1 cellular context compared by ENCODE assay signal in genomic region chr22:31579835-31580242, GRCh38.
TF ChIP-seq lines count a peak whose summit lies in the region.

No MANE protein-coding gene starts in this region.

TF ChIP-seq in HepG2, 621 proteins besides CTCF, POLR2A, EP300 and RAD21 (continued from another document and continues in another):
- TF ChIP-seq, protein P1, sequence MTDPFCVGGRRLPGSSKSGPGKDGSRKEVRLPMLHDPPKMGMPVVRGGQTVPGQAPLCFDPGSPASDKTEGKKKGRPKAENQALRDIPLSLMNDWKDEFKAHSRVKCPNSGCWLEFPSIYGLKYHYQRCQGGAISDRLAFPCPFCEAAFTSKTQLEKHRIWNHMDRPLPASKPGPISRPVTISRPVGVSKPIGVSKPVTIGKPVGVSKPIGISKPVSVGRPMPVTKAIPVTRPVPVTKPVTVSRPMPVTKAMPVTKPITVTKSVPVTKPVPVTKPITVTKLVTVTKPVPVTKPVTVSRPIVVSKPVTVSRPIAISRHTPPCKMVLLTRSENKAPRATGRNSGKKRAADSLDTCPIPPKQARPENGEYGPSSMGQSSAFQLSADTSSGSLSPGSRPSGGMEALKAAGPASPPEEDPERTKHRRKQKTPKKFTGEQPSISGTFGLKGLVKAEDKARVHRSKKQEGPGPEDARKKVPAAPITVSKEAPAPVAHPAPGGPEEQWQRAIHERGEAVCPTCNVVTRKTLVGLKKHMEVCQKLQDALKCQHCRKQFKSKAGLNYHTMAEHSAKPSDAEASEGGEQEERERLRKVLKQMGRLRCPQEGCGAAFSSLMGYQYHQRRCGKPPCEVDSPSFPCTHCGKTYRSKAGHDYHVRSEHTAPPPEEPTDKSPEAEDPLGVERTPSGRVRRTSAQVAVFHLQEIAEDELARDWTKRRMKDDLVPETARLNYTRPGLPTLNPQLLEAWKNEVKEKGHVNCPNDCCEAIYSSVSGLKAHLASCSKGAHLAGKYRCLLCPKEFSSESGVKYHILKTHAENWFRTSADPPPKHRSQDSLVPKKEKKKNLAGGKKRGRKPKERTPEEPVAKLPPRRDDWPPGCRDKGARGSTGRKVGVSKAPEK (CRISPR knock-in tag; IDR thresholded peaks at IDR 0.05; ENCODE audit: borderline replicate concordance) = no peak
- TF ChIP-seq KDM3A (CRISPR knock-in tag; IDR thresholded peaks at IDR 0.05; ENCODE audit: low read depth) (0 out of 2 replicates have a peak, but pooled peaks have one; percentile 53), MAZ (IDR thresholded peaks at IDR 0.05; ENCODE audit: borderline replicate concordance, low read depth, low read length) (no peak), MAZ (CRISPR knock-in tag; IDR thresholded peaks at IDR 0.05; ENCODE audit: low read depth) (0 out of 2 replicates have a peak, but pooled peaks have one; percentile 54), EHMT2 (IDR thresholded peaks at IDR 0.05; ENCODE audit: borderline replicate concordance, low read depth, low read length) (no peak), ZNF317 (CRISPR knock-in tag; IDR thresholded peaks at IDR 0.05) (0 out of 2 replicates have a peak, but pooled peaks have one; percentile 51), ZFP41 (CRISPR knock-in tag; IDR thresholded peaks at IDR 0.05; ENCODE audit: borderline replicate concordance) (no peak), ZNF552 (CRISPR knock-in tag; IDR thresholded peaks at IDR 0.05; ENCODE audit: borderline replicate concordance) (no peak), MLX (CRISPR knock-in tag; IDR thresholded peaks at IDR 0.05) (peak; percentile 89), NFIC (IDR thresholded peaks at IDR 0.05; ENCODE audit: low read length) (peak; percentile 84), SNAPC4 (CRISPR knock-in tag; IDR thresholded peaks at IDR 0.05) (peak; percentile 45; the same call in 1 of the 2 replicates), ZNF263 (CRISPR knock-in tag; IDR thresholded peaks at IDR 0.05) (peak; percentile 16; the same call in 1 of the 2 replicates), BRCA1 (CRISPR knock-in tag; IDR thresholded peaks at IDR 0.05) (no peak), ZNF800 (CRISPR knock-in tag; IDR thresholded peaks at IDR 0.05) (0 out of 2 replicates have a peak, but pooled peaks have one; percentile 25), RXRB (CRISPR knock-in tag; IDR thresholded peaks at IDR 0.05; ENCODE audit: borderline replicate concordance) (peak; percentile 93), SATB2 (CRISPR knock-in tag; IDR thresholded peaks at IDR 0.05) (no peak), ZNF264 (CRISPR knock-in tag; IDR thresholded peaks at IDR 0.05) (peak; percentile 58; the same call in 1 of the 2 replicates), NR2C2 (CRISPR knock-in tag; IDR thresholded peaks at IDR 0.05; ENCODE audit: borderline replicate concordance) (peak; percentile 75; the same call in 1 of the 2 replicates), ZNF350 (CRISPR knock-in tag; IDR thresholded peaks at IDR 0.05; ENCODE audit: borderline replicate concordance, low read depth) (no peak), FOXO1 (CRISPR knock-in tag; IDR thresholded peaks at IDR 0.05) (peak; percentile 86), JUNB (CRISPR knock-in tag; IDR thresholded peaks at IDR 0.05; ENCODE audit: borderline replicate concordance) (no peak), ZNF205 (CRISPR knock-in tag; IDR thresholded peaks at IDR 0.05) (peak; percentile 80), ZNF775 (CRISPR knock-in tag; IDR thresholded peaks at IDR 0.05; ENCODE audit: borderline replicate concordance) (0 out of 2 replicates have a peak, but pooled peaks have one; percentile 42), KDM6A (CRISPR knock-in tag; IDR thresholded peaks at IDR 0.05; ENCODE audit: low read depth) (peak; percentile 80), TMF1 (CRISPR knock-in tag; IDR thresholded peaks at IDR 0.05; ENCODE audit: low read depth) (no peak)
- TF ChIP-seq, protein P2, sequence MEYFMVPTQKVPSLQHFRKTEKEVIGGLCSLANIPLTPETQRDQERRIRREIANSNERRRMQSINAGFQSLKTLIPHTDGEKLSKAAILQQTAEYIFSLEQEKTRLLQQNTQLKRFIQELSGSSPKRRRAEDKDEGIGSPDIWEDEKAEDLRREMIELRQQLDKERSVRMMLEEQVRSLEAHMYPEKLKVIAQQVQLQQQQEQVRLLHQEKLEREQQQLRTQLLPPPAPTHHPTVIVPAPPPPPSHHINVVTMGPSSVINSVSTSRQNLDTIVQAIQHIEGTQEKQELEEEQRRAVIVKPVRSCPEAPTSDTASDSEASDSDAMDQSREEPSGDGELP (IDR thresholded peaks at IDR 0.05; ENCODE audit: borderline replicate concordance, low read depth) = peak; percentile 85
- TF ChIP-seq, protein P3, sequence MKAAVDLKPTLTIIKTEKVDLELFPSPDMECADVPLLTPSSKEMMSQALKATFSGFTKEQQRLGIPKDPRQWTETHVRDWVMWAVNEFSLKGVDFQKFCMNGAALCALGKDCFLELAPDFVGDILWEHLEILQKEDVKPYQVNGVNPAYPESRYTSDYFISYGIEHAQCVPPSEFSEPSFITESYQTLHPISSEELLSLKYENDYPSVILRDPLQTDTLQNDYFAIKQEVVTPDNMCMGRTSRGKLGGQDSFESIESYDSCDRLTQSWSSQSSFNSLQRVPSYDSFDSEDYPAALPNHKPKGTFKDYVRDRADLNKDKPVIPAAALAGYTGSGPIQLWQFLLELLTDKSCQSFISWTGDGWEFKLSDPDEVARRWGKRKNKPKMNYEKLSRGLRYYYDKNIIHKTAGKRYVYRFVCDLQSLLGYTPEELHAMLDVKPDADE (CRISPR knock-in tag; IDR thresholded peaks at IDR 0.05) = no peak
- TF ChIP-seq, protein P4, sequence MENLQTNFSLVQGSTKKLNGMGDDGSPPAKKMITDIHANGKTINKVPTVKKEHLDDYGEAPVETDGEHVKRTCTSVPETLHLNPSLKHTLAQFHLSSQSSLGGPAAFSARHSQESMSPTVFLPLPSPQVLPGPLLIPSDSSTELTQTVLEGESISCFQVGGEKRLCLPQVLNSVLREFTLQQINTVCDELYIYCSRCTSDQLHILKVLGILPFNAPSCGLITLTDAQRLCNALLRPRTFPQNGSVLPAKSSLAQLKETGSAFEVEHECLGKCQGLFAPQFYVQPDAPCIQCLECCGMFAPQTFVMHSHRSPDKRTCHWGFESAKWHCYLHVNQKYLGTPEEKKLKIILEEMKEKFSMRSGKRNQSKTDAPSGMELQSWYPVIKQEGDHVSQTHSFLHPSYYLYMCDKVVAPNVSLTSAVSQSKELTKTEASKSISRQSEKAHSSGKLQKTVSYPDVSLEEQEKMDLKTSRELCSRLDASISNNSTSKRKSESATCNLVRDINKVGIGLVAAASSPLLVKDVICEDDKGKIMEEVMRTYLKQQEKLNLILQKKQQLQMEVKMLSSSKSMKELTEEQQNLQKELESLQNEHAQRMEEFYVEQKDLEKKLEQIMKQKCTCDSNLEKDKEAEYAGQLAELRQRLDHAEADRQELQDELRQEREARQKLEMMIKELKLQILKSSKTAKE (CRISPR knock-in tag; IDR thresholded peaks at IDR 0.05; ENCODE audit: borderline replicate concordance) = peak; percentile 86
- TF ChIP-seq, protein P5, sequence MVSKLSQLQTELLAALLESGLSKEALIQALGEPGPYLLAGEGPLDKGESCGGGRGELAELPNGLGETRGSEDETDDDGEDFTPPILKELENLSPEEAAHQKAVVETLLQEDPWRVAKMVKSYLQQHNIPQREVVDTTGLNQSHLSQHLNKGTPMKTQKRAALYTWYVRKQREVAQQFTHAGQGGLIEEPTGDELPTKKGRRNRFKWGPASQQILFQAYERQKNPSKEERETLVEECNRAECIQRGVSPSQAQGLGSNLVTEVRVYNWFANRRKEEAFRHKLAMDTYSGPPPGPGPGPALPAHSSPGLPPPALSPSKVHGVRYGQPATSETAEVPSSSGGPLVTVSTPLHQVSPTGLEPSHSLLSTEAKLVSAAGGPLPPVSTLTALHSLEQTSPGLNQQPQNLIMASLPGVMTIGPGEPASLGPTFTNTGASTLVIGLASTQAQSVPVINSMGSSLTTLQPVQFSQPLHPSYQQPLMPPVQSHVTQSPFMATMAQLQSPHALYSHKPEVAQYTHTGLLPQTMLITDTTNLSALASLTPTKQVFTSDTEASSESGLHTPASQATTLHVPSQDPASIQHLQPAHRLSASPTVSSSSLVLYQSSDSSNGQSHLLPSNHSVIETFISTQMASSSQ (IDR thresholded peaks at IDR 0.05; ENCODE audit: low read depth) = peak; percentile 53
- TF ChIP-seq, protein P5 (CRISPR knock-in tag; IDR thresholded peaks at IDR 0.05; ENCODE audit: borderline replicate concordance) = peak; percentile 78; the same call in 1 of the 2 replicates
